Comparison of ENCODE assay signal across 23 cellular contexts in the genomic region with DNA sequence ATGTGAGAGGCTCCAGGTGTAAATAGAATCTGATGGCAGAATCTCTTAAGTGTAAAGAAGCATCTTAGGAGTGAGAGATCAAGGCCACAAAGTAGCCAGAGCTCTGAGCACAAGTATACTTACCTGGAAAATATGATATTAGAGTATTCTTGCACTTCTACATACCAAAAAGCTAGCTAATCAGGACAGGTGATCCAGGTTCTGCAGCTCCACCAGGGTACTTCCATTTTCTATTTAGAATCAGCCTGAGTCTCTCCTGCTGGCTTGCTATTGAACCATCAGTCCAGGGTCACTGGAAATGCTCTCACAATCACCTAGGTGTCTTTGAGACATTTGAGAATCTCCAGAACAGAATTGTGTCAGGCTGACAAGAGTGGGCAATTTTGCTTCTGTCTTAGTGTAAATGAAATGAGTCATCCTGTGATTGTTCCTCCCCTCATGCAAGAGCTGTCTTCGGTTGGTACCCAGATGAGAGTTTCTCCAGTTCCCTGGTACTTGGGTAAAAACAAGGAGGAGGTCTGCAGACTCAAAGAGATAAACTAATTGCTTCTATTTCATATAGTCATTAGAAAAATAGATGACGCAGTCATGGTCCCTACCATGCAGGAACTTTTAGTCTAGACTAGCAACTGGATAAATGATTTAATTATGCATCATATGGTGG.
"Had no signal": no experiment of that assay in that cellular context is flagged by ENCODE, and none has a peak within 500 bp of the region (broad histone marks: within the 10 kb centered on the region; RNA-seq: fewer than 3 reads in every experiment).

No MANE protein-coding gene starts in this region.

- H3K9me3 Mint-ChIP-seq: effector memory CD8-positive, alpha-beta T cell had no signal

- H3K9me3 ChIP-seq: breast epithelium had no signal

- H3K4me3 ChIP-seq: breast epithelium, esophagus squamous epithelium, skin epidermis, transverse colon had no signal

- H3K4me1 ChIP-seq: breast epithelium had no signal

- H3K27ac ChIP-seq: breast epithelium, esophagus squamous epithelium, skin epidermis, transverse colon had no signal

- DNase-seq: activated B cell treated with CpG ODN at 0.5 μM for 24 hours; activated CD4-positive, alpha-beta T cell treated with anti-CD3 and anti-CD28 coated beads, Interleukin-2, amount 10 ng/mL, durations not matched to agents 7 days and 5 days; activated CD8-positive, alpha-beta T cell treated with anti-CD3 and anti-CD28 coated beads, Interleukin-2, amount 10 ng/mL, durations not matched to agents 7 days and 5 days; activated naive CD4-positive, alpha-beta T cell treated with anti-CD3 and anti-CD28 coated beads for 36 hours; activated T-cell treated with anti-CD3 and anti-CD28 coated beads, Interleukin-2, amount 50 U/mL, for 24 hours; anterior cingulate cortex; effector memory CD8-positive, alpha-beta T cell; esophagus squamous epithelium; foreskin fibroblast; midbrain; occipital lobe; posterior cingulate gyrus; right cardiac atrium; stimulated activated CD4-positive, alpha-beta T cell treated with anti-CD3 and anti-CD28 coated beads, Interleukin-15, amount 100 ng/mL, for 24 hours; stimulated activated CD4-positive, alpha-beta T cell treated with anti-CD3 and anti-CD28 coated beads, Interleukin-2, amount 100 ng/mL, for 48 hours; T-helper 1 cell; T-helper 9 cell; transverse colon had no signal

- H3K36me3 ChIP-seq: breast epithelium had no signal

- H3K27me3 Mint-ChIP-seq: activated B cell treated with CpG ODN at 0.5 μM for 24 hours; activated CD4-positive, alpha-beta T cell treated with anti-CD3 and anti-CD28 coated beads, Interleukin-2, amount 10 ng/mL, durations not matched to agents 7 days and 5 days; activated T-cell treated with anti-CD3 and anti-CD28 coated beads, Interleukin-2, amount 50 U/mL, for 24 hours; dendritic cell treated with granulocyte-macrophage colony-stimulating factor and Interleukin-4, amounts not matched to agents 40 ng/mL and 50 ng/mL, for 4 days; effector memory CD8-positive, alpha-beta T cell; stimulated activated naive CD8-positive, alpha-beta T cell treated with anti-CD3 and anti-CD28 coated beads, Interleukin-15, Interleukin-2, amounts not matched to agents 100 ng/mL and 50 ng/mL, for 24 hours had no signal

- H3K27ac Mint-ChIP-seq: activated B cell treated with CpG ODN at 0.5 μM for 24 hours; activated CD4-positive, alpha-beta T cell treated with anti-CD3 and anti-CD28 coated beads, Interleukin-2, amount 10 ng/mL, durations not matched to agents 7 days and 5 days; activated CD8-positive, alpha-beta T cell treated with anti-CD3 and anti-CD28 coated beads, Interleukin-2, amount 10 ng/mL, durations not matched to agents 7 days and 5 days; activated naive CD4-positive, alpha-beta T cell treated with anti-CD3 and anti-CD28 coated beads for 36 hours; activated T-cell treated with anti-CD3 and anti-CD28 coated beads, Interleukin-2, amount 50 U/mL, for 24 hours; activated T-helper 2 cell treated with anti-CD3 and anti-CD28 coated beads, Interferon-gamma antibody, Interleukin-2, Interleukin-4, amounts not matched to agents 10 μg/mL and 5 μg/mL and 100 μg/mL, durations not matched to agents 14 hours and 24 hours and 36 hours; dendritic cell treated with granulocyte-macrophage colony-stimulating factor and Interleukin-4, amounts not matched to agents 40 ng/mL and 50 ng/mL, for 4 days; stimulated activated naive CD8-positive, alpha-beta T cell treated with anti-CD3 and anti-CD28 coated beads, Interleukin-15, Interleukin-2, amounts not matched to agents 100 ng/mL and 50 ng/mL, for 24 hours had no signal

- H3K4me3 Mint-ChIP-seq: activated B cell treated with CpG ODN at 0.5 μM for 24 hours; activated CD4-positive, alpha-beta T cell treated with anti-CD3 and anti-CD28 coated beads, Interleukin-2, amount 10 ng/mL, durations not matched to agents 7 days and 5 days; activated CD8-positive, alpha-beta T cell treated with anti-CD3 and anti-CD28 coated beads, Interleukin-2, amount 10 ng/mL, durations not matched to agents 7 days and 5 days; activated naive CD4-positive, alpha-beta T cell treated with anti-CD3 and anti-CD28 coated beads for 36 hours; activated T-cell treated with anti-CD3 and anti-CD28 coated beads, Interleukin-2, amount 50 U/mL, for 24 hours; dendritic cell treated with granulocyte-macrophage colony-stimulating factor and Interleukin-4, amounts not matched to agents 40 ng/mL and 50 ng/mL, for 4 days; effector memory CD8-positive, alpha-beta T cell; stimulated activated naive CD8-positive, alpha-beta T cell treated with anti-CD3 and anti-CD28 coated beads, Interleukin-15, Interleukin-2, amounts not matched to agents 100 ng/mL and 50 ng/mL, for 24 hours had no signal

- H3K27me3 ChIP-seq: breast epithelium, esophagus squamous epithelium, transverse colon had no signal
